In genomic region chr15:50907866-50908208, GRCh38 we compare ENCODE assay signal across 8 cellular contexts. TPM values are rescaled to one million over a fixed set of nuclear protein-coding genes. Genes with fewer than 3 reads are reported as not detected.
DNase-seq lines count a peak whose midpoint lies in the region; ATAC-seq and TF ChIP-seq lines count a peak whose summit lies in the region.

No MANE protein-coding gene starts in this region.

- H3K4me1 ChIP-seq in ACC112 (ENCODE audit: control insufficient read depth, insufficient read depth, low read length, unreplicated experiment): peaks cover 23% of the 10 kb centered on the region
- H3K4me1 ChIP-seq in iPS-15b (ENCODE audit: control insufficient read depth, insufficient read depth, low read length): peaks cover 2% of the 10 kb centered on the region

- H3K36me3 ChIP-seq in ACC112 (ENCODE audit: insufficient read depth, low read length): peaks cover 1% of the 10 kb centered on the region
- H3K36me3 ChIP-seq in iPS-15b (ENCODE audit: control insufficient read depth, insufficient read depth, low read length): peaks cover 4% of the 10 kb centered on the region

- H3K27ac ChIP-seq in ACC112 (ENCODE audit: low read depth, low read length): peak overlapping the region; percentile 68

- peaks cover 18% of the 10 kb centered on the region for H3K79me2 ChIP-seq in ACC112 (ENCODE audit: control insufficient read depth, insufficient read depth, low read length, unreplicated experiment)

- in situ Hi-C loops in astrocyte of the spinal cord (cut with HindIII; ENCODE audit: low sequenced_read_pairs): no loop called here

- peak; percentile 22 for DNase-seq in astrocyte of the spinal cord (ENCODE audit: low read depth, low spot score)
- DNase-seq in stimulated activated CD4-positive, alpha-beta T cell treated with anti-CD3 and anti-CD28 coated beads, Interleukin-12 subunit alpha, Interleukin-12 subunit beta, amount 100 ng/mL, for 48 hours (ENCODE audit: low read depth in 2 of 3, low spot score in 1 of 3): peak in 2 of 3 donors; percentile 47 to 50
- no peak for DNase-seq in occipital lobe (lab: John Stamatoyannopoulos, UW)

- H3K27me3 ChIP-seq in ACC112 (ENCODE audit: insufficient read depth, low read length) (no peaks in the 10 kb centered on the region), iPS-15b (ENCODE audit: control insufficient read depth, insufficient read depth, low read length) (no peaks in the 10 kb centered on the region)

- H3K4me3 ChIP-seq in ACC112 (ENCODE audit: low read depth, low read length) (peak overlapping the region; percentile 96), astrocyte of the spinal cord (ENCODE audit: low read depth, low read length) (peak overlapping the region; percentile 93), iPS-15b (ENCODE audit: low read depth, low read length) (peak overlapping the region; percentile 87)

- peak overlapping the region; percentile 62 for H3K9ac ChIP-seq in iPS-15b (ENCODE audit: low read depth, low read length)

- no peak for TF ChIP-seq CTCF in astrocyte of the spinal cord (IDR thresholded peaks at IDR 0.05; ENCODE audit: low read depth, low read length)

- peak; percentile 20 for ATAC-seq in GM18517 (IDR thresholded peaks at IDR 0.05; ENCODE audit: unreplicated experiment)
- peak; percentile 20 for ATAC-seq in HG03439 (IDR thresholded peaks at IDR 0.05; ENCODE audit: unreplicated experiment)
- ATAC-seq in SK-N-SH treated with all-trans-retinoic acid at 6 μM for 48 hours: peak; percentile 75

- peak overlapping the region; percentile 90 for H2AFZ ChIP-seq in ACC112 (ENCODE audit: low read length, unreplicated experiment)

- no peaks in the 10 kb centered on the region for H3K9me3 ChIP-seq in iPS-15b (ENCODE audit: control insufficient read depth, insufficient read depth, low read length)

TF ChIP-seq in SK-N-SH treated with all-trans-retinoic acid at 6 μM for 48 hours, 23 proteins besides CTCF, POLR2A, EP300 and RAD21:
- TF ChIP-seq BACH2 (CRISPR knock-in tag; IDR thresholded peaks at IDR 0.05; ENCODE audit: borderline replicate concordance) (no peak), POU6F1 (CRISPR knock-in tag; IDR thresholded peaks at IDR 0.05; ENCODE audit: borderline replicate concordance, low read depth) (no peak), PPARA (CRISPR knock-in tag; IDR thresholded peaks at IDR 0.05; ENCODE audit: borderline replicate concordance) (no peak), ZNF70 (CRISPR knock-in tag; IDR thresholded peaks at IDR 0.05) (no peak), TOX (CRISPR knock-in tag; IDR thresholded peaks at IDR 0.05; ENCODE audit: borderline replicate concordance) (no peak), ZFP30 (CRISPR knock-in tag; IDR thresholded peaks at IDR 0.05) (no peak), PATZ1 (CRISPR knock-in tag; IDR thresholded peaks at IDR 0.05; ENCODE audit: borderline replicate concordance) (no peak), CSDC2 (CRISPR knock-in tag; IDR thresholded peaks at IDR 0.05) (no peak)
TF ChIP-seq in SK-N-SH treated with all-trans-retinoic acid at 6 μM for 48 hours: peak in this region for 0.

RNA-seq across cellular contexts. Expression of gene AP4E1, which starts 0.6 kb away (rescaled TPM):
- 14.0 TPM for total RNA-seq in occipital lobe

Comparison
In these comparisons a context has a peak if more than half of its experiments do, and no peak if none do; other contexts are left out.
1. ATAC-seq: peak in every context shown above with its lines; median percentile 75 in SK-N-SH treated with all-trans-retinoic acid at 6 μM for 48 hours; 20 in GM18517; 20 in HG03439.